In the genomic region with DNA sequence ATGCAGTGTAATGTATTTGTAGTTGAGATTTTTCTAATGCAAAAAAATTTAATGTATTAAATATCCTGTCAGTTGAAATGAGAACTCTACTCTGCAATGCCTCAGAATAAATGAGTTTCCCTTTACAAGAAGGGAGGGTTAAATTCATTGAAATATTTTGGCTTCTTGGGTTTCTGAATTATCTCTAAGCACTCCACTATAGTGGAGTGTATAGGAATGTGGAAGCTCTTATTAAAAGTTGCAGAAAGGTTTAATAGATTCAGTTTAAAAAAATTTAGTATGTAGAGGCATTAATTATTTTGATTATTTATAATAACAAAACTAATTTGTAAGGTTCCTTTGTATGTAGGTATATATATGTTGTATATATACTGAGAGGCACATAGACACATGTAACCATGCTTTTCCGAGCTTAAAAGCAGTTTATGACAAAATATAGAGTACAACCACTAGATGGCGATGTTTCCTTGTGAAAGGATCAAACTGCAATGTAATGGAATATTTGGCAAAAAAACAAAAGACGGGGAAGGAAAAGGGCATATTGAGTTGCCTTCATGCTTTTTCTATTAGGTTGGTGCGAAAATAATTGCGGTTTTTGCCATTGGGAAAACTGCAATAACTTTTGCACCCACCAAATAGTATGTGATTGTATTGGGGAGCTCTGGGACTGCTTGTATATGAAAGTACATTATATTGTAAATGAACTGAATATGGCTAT, we compare ENCODE assay signal across 9 cellular contexts.
DNase-seq lines count a peak whose midpoint lies in the region; ATAC-seq and TF ChIP-seq lines count a peak whose summit lies in the region.
"Had no signal": no experiment of that assay in that cellular context is flagged by ENCODE, and none has a peak within 500 bp of the region (broad histone marks: within the 10 kb centered on the region; RNA-seq: fewer than 3 reads in every experiment).

No MANE protein-coding gene starts in this region.

- H3K4me2 ChIP-seq in KMS-11 = no peak overlapping the region

- no peak overlapping the region for H3K4me3 ChIP-seq in KMS-11 (IDR thresholded peaks at IDR 0.05; ENCODE audit: insufficient read depth, low read depth, low read length)
- no peak overlapping the region for H3K4me3 ChIP-seq in endodermal cell (ENCODE audit: low read length)
- no peak overlapping the region for H3K4me3 ChIP-seq in mucosa of descending colon

- H3K36me3 ChIP-seq in KMS-11 (ENCODE audit: insufficient read depth) (no peaks in the 10 kb centered on the region), endodermal cell (ENCODE audit: control insufficient read depth, insufficient read depth, low read length) (peaks cover 51% of the 10 kb centered on the region), mucosa of descending colon (ENCODE audit: low read depth) (no peaks in the 10 kb centered on the region)

- 26% methylated on average over 4 to 5 of the region's 5 CpGs for WGBS in endodermal cell (ENCODE audit: insufficient coverage in 1 of 2, insufficient read length in 1 of 2), 2 experiments

- H3K4me1 Mint-ChIP-seq in endodermal cell = no peaks in the 10 kb centered on the region
- H3K4me1 Mint-ChIP-seq: activated naive CD4-positive, alpha-beta T cell treated with anti-CD3 and anti-CD28 coated beads, Interleukin-2, amount 50 U/mL, for 24 hours had no signal

- no peaks in the 10 kb centered on the region for H3K9me3 Mint-ChIP-seq in endodermal cell
- H3K9me3 Mint-ChIP-seq: activated naive CD4-positive, alpha-beta T cell treated with anti-CD3 and anti-CD28 coated beads, Interleukin-2, amount 50 U/mL, for 24 hours had no signal

- no peaks in the 10 kb centered on the region for H3K27me3 Mint-ChIP-seq in endodermal cell (ENCODE audit: insufficient read depth)

- H3K4me1 ChIP-seq in KMS-11 (ENCODE audit: low read depth, poor library complexity, severe bottlenecking) (peaks cover 7% of the 10 kb centered on the region), endodermal cell (ENCODE audit: control insufficient read depth, insufficient read depth, low read length) (no peaks in the 10 kb centered on the region), mucosa of descending colon (ENCODE audit: low read depth) (no peaks in the 10 kb centered on the region)

- intact Hi-C loops in mucosa of descending colon (cut with DNase I, micrococcal nuclease) = no loop called here

- peak; percentile 16 for DNase-seq in GF-D8 (lab: John Stamatoyannopoulos, UW)
- peak; percentile 23 for DNase-seq in OCI-M2 (lab: John Stamatoyannopoulos, UW; ENCODE audit: unreplicated experiment)
- no peak for DNase-seq in endodermal cell
- DNase-seq in mucosa of descending colon = no peak
- DNase-seq in stimulated activated CD4-positive, alpha-beta T cell treated with anti-CD3 and anti-CD28 coated beads, Interleukin-15, amount 100 ng/mL, for 24 hours = no peak
- DNase-seq in occipital lobe (lab: John Stamatoyannopoulos, UW) = no peak

- H3K27me3 ChIP-seq in KMS-11 (ENCODE audit: insufficient read depth, low read depth) = no peaks in the 10 kb centered on the region
- no peaks in the 10 kb centered on the region for H3K27me3 ChIP-seq in endodermal cell (ENCODE audit: control insufficient read depth, insufficient read depth, low read length, poor library complexity, severe bottlenecking)

- no peaks in the 10 kb centered on the region for H4K20me1 ChIP-seq in KMS-11 (ENCODE audit: insufficient read depth)

- H3K9me3 ChIP-seq in endodermal cell (ENCODE audit: control insufficient read depth, low read length) = no peaks in the 10 kb centered on the region
- no peaks in the 10 kb centered on the region for H3K9me3 ChIP-seq in mucosa of descending colon

- H3K79me2 ChIP-seq in KMS-11 (ENCODE audit: insufficient read depth, low read depth) = no peaks in the 10 kb centered on the region

- H3K4me3 Mint-ChIP-seq in endodermal cell = no peak overlapping the region
- H3K4me3 Mint-ChIP-seq: activated naive CD4-positive, alpha-beta T cell treated with anti-CD3 and anti-CD28 coated beads, Interleukin-2, amount 50 U/mL, for 24 hours had no signal

- H2AFZ ChIP-seq in KMS-11 (ENCODE audit: low read depth) = no peak overlapping the region

- no peak overlapping the region for H3K27ac Mint-ChIP-seq in endodermal cell
- H3K27ac Mint-ChIP-seq: activated naive CD4-positive, alpha-beta T cell treated with anti-CD3 and anti-CD28 coated beads, Interleukin-2, amount 50 U/mL, for 24 hours had no signal

- H3K27ac ChIP-seq in KMS-11 = no peak overlapping the region
- H3K27ac ChIP-seq in endodermal cell (ENCODE audit: low read depth, low read length) = no peak overlapping the region

- ATAC-seq in GM21717 (IDR thresholded peaks at IDR 0.05; ENCODE audit: unreplicated experiment) (peak; percentile 66), mucosa of descending colon (peak; percentile 63)

- H3K9ac ChIP-seq in KMS-11 = no peak overlapping the region
- H3K9ac ChIP-seq in endodermal cell (ENCODE audit: extremely low read depth, low read length, poor library complexity, severe bottlenecking) = no peak overlapping the region

- peaks cover 30% of the 10 kb centered on the region for H3K36me3 Mint-ChIP-seq in endodermal cell (ENCODE audit: low read depth)
- H3K36me3 Mint-ChIP-seq: activated naive CD4-positive, alpha-beta T cell treated with anti-CD3 and anti-CD28 coated beads, Interleukin-2, amount 50 U/mL, for 24 hours had no signal

- peak; percentile 76 for TF ChIP-seq CTCF in KMS-11 (conservative IDR thresholded peaks at IDR 0.05; ENCODE audit: low read depth, low read length)
- peak; percentile 87 for TF ChIP-seq CTCF in endodermal cell (conservative IDR thresholded peaks at IDR 0.05)
- TF ChIP-seq CTCF in mucosa of descending colon (IDR thresholded peaks at IDR 0.05) = no peak

Comparison
In these comparisons a context has a peak if more than half of its experiments do, and no peak if none do; other contexts are left out.
1. DNase-seq: peak in GF-D8 (single experiment) and OCI-M2 (single experiment); none in endodermal cell (single experiment), mucosa of descending colon (0 of 3), stimulated activated CD4-positive, alpha-beta T cell treated with anti-CD3 and anti-CD28 coated beads, Interleukin-15, amount 100 ng/mL, for 24 hours (single experiment) and occipital lobe (single experiment).